In genomic region chr11:29527391-29527936, GRCh38 we compare ENCODE assay signal across 1 cellular context.
TF ChIP-seq lines count a peak whose summit lies in the region.

No MANE protein-coding gene starts in this region.

TF ChIP-seq in HepG2, 621 proteins besides CTCF, POLR2A, EP300 and RAD21 (continued from another document):
- TF ChIP-seq ZNF20 (CRISPR knock-in tag; IDR thresholded peaks at IDR 0.05) (no peak), ZNF546 (CRISPR knock-in tag; conservative IDR thresholded peaks at IDR 0.05) (no peak), ZNF230 (CRISPR knock-in tag; IDR thresholded peaks at IDR 0.05) (no peak), SNAI1 (CRISPR knock-in tag; IDR thresholded peaks at IDR 0.05; ENCODE audit: borderline replicate concordance) (no peak), CC2D1A (CRISPR knock-in tag; IDR thresholded peaks at IDR 0.05) (no peak), EEA1 (CRISPR knock-in tag; IDR thresholded peaks at IDR 0.05; ENCODE audit: borderline replicate concordance) (no peak), SAP130 (CRISPR knock-in tag; IDR thresholded peaks at IDR 0.05; ENCODE audit: low read depth) (no peak), FOXP1 (IDR thresholded peaks at IDR 0.05) (no peak), FOXP1 (CRISPR knock-in tag; IDR thresholded peaks at IDR 0.05) (no peak)
